Comparison of ENCODE assay signal across 1 cellular context in genomic region chrX:154397888-154398667, GRCh38.
TF ChIP-seq lines count a peak whose summit lies in the region.

Gene RPL10 (plus strand): TSS chrX:154398377. CDS start chrX:154398520, 143 bp downstream.

TF ChIP-seq in HepG2, 621 proteins besides CTCF, POLR2A, EP300 and RAD21 (continued from another document):
- TF ChIP-seq, protein P1, sequence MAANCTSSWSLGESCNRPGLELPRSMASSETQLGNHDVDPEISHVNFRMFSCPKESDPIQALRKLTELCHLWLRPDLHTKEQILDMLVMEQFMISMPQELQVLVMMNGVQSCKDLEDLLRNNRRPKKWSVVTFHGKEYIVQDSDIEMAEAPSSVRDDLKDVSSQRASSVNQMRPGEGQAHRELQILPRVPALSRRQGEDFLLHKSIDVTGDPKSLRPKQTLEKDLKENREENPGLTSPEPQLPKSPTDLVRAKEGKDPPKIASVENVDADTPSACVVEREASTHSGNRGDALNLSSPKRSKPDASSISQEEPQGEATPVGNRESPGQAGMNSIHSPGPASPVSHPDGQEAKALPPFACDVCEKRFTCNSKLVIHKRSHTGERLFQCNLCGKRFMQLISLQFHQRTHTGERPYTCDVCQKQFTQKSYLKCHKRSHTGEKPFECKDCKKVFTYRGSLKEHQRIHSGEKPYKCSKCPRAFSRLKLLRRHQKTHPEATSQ (CRISPR knock-in tag; IDR thresholded peaks at IDR 0.05; ENCODE audit: borderline replicate concordance): no peak; the same call in 1 of the 2 replicates
- no peak for TF ChIP-seq ZNF17 (CRISPR knock-in tag; IDR thresholded peaks at IDR 0.05)
- no peak for TF ChIP-seq ZNF253 (CRISPR knock-in tag; IDR thresholded peaks at IDR 0.05; ENCODE audit: borderline replicate concordance)
- TF ChIP-seq ZNF660 (CRISPR knock-in tag; IDR thresholded peaks at IDR 0.05; ENCODE audit: borderline replicate concordance, low read depth): no peak
- TF ChIP-seq ZNF614 (CRISPR knock-in tag; IDR thresholded peaks at IDR 0.05; ENCODE audit: borderline replicate concordance): no peak
- peak; percentile 89 for TF ChIP-seq SRF (IDR thresholded peaks at IDR 0.05; ENCODE audit: low read depth, low read length)
- TF ChIP-seq, protein P2, sequence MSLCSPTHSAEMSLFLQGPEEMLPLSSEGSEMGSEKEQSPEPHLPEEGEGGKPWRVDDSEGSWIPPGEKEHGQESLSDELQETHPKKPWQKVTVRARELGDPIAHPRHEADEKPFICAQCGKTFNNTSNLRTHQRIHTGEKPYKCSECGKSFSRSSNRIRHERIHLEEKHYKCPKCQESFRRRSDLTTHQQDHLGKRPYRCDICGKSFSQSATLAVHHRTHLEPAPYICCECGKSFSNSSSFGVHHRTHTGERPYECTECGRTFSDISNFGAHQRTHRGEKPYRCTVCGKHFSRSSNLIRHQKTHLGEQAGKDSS (CRISPR knock-in tag; IDR thresholded peaks at IDR 0.05; ENCODE audit: borderline replicate concordance, low read depth): no peak
- no peak for TF ChIP-seq NCOR1 (IDR thresholded peaks at IDR 0.05; ENCODE audit: borderline replicate concordance, low read length)
- TF ChIP-seq ZNF605 (CRISPR knock-in tag; IDR thresholded peaks at IDR 0.05): 0 out of 2 replicates have a peak, but pooled peaks have one; percentile 50
- peak; percentile 90 for TF ChIP-seq GTF2F1 (IDR thresholded peaks at IDR 0.05; ENCODE audit: low read length)
- no peak; the same call in 1 of the 2 replicates for TF ChIP-seq FOSL2 (CRISPR knock-in tag; IDR thresholded peaks at IDR 0.05)
- TF ChIP-seq JUN (CRISPR knock-in tag; IDR thresholded peaks at IDR 0.05): no peak
- TF ChIP-seq ZSCAN29 (CRISPR knock-in tag; conservative IDR thresholded peaks at IDR 0.05): no peak
- no peak for TF ChIP-seq ZNF12 (CRISPR knock-in tag; IDR thresholded peaks at IDR 0.05)
- TF ChIP-seq, protein P3, sequence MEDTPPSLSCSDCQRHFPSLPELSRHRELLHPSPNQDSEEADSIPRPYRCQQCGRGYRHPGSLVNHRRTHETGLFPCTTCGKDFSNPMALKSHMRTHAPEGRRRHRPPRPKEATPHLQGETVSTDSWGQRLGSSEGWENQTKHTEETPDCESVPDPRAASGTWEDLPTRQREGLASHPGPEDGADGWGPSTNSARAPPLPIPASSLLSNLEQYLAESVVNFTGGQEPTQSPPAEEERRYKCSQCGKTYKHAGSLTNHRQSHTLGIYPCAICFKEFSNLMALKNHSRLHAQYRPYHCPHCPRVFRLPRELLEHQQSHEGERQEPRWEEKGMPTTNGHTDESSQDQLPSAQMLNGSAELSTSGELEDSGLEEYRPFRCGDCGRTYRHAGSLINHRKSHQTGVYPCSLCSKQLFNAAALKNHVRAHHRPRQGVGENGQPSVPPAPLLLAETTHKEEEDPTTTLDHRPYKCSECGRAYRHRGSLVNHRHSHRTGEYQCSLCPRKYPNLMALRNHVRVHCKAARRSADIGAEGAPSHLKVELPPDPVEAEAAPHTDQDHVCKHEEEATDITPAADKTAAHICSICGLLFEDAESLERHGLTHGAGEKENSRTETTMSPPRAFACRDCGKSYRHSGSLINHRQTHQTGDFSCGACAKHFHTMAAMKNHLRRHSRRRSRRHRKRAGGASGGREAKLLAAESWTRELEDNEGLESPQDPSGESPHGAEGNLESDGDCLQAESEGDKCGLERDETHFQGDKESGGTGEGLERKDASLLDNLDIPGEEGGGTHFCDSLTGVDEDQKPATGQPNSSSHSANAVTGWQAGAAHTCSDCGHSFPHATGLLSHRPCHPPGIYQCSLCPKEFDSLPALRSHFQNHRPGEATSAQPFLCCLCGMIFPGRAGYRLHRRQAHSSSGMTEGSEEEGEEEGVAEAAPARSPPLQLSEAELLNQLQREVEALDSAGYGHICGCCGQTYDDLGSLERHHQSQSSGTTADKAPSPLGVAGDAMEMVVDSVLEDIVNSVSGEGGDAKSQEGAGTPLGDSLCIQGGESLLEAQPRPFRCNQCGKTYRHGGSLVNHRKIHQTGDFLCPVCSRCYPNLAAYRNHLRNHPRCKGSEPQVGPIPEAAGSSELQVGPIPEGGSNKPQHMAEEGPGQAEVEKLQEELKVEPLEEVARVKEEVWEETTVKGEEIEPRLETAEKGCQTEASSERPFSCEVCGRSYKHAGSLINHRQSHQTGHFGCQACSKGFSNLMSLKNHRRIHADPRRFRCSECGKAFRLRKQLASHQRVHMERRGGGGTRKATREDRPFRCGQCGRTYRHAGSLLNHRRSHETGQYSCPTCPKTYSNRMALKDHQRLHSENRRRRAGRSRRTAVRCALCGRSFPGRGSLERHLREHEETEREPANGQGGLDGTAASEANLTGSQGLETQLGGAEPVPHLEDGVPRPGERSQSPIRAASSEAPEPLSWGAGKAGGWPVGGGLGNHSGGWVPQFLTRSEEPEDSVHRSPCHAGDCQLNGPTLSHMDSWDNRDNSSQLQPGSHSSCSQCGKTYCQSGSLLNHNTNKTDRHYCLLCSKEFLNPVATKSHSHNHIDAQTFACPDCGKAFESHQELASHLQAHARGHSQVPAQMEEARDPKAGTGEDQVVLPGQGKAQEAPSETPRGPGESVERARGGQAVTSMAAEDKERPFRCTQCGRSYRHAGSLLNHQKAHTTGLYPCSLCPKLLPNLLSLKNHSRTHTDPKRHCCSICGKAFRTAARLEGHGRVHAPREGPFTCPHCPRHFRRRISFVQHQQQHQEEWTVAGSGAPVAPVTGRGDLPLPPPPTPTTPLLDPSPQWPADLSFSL (CRISPR knock-in tag; IDR thresholded peaks at IDR 0.05): no peak
- TF ChIP-seq ZNF274 (CRISPR knock-in tag; IDR thresholded peaks at IDR 0.05): no peak; the same call in 1 of the 2 replicates
- TF ChIP-seq REL (CRISPR knock-in tag; conservative IDR thresholded peaks at IDR 0.05): no peak
- TF ChIP-seq PRDM15 (CRISPR knock-in tag; IDR thresholded peaks at IDR 0.05): 0 out of 2 replicates have a peak, but pooled peaks have one; percentile 25
- TF ChIP-seq ZNF616 (CRISPR knock-in tag; IDR thresholded peaks at IDR 0.05; ENCODE audit: low read depth): no peak
- no peak for TF ChIP-seq FOXP1 (IDR thresholded peaks at IDR 0.05)
- TF ChIP-seq FOXP1 (CRISPR knock-in tag; IDR thresholded peaks at IDR 0.05): no peak
- TF ChIP-seq TEF (CRISPR knock-in tag; IDR thresholded peaks at IDR 0.05): no peak
- no peak for TF ChIP-seq CBX5 (CRISPR knock-in tag; IDR thresholded peaks at IDR 0.05; ENCODE audit: borderline replicate concordance)
- peak; percentile 89 for TF ChIP-seq YY1 (IDR thresholded peaks at IDR 0.05; ENCODE audit: insufficient read depth, insufficient replicate concordance, low read depth, low read length)
- no peak for TF ChIP-seq AGO1 (IDR thresholded peaks at IDR 0.05; ENCODE audit: low read depth, low read length, poor library complexity, severe bottlenecking)
- no peak for TF ChIP-seq ZBTB39 (CRISPR knock-in tag; IDR thresholded peaks at IDR 0.05)
- no peak for TF ChIP-seq CBFB (CRISPR knock-in tag; IDR thresholded peaks at IDR 0.05)
- no peak for TF ChIP-seq ZNF841 (CRISPR knock-in tag; IDR thresholded peaks at IDR 0.05; ENCODE audit: borderline replicate concordance)
- TF ChIP-seq SRSF1 (optimal IDR thresholded peaks at IDR 0.05; ENCODE audit: low read depth, low read length): no peak
- TF ChIP-seq ZNF557 (CRISPR knock-in tag; IDR thresholded peaks at IDR 0.05): 0 out of 2 replicates have a peak, but pooled peaks have one; percentile 43
- TF ChIP-seq ZNF160 (CRISPR knock-in tag; IDR thresholded peaks at IDR 0.05): 0 out of 2 replicates have a peak, but pooled peaks have one; percentile 9
- TF ChIP-seq ZNF296 (CRISPR knock-in tag; conservative IDR thresholded peaks at IDR 0.05): no peak; the same call in 1 of the 2 replicates
- TF ChIP-seq ZNF468 (CRISPR knock-in tag; IDR thresholded peaks at IDR 0.05): no peak
TF ChIP-seq in HepG2: peak in this region for 177.
